ENCODE assay signal across 8 cellular contexts in genomic region chr7:87216701-87217508, GRCh38. TPM values are rescaled to one million over a fixed set of nuclear protein-coding genes. Genes with fewer than 3 reads are reported as not detected.
DNase-seq lines count a peak whose midpoint lies in the region; ATAC-seq and TF ChIP-seq lines count a peak whose summit lies in the region.

No MANE protein-coding gene starts in this region.

- DNase-seq in GM12865 (ENCODE audit: low read depth) (peak; percentile 93), NCI-H187 (lab: John Stamatoyannopoulos, UW) (no peak), GDM1 (lab: John Stamatoyannopoulos, UW) (no peak), aorta (no peak)
- DNase-seq in activated naive CD8-positive, alpha-beta T cell treated with anti-CD3 and anti-CD28 coated beads, Interleukin-2, amount 10 ng/mL, durations not matched to agents 7 days and 5 days, result no peak
- DNase-seq in stimulated activated CD8-positive, alpha-beta memory T cell treated with anti-CD3 and anti-CD28 coated beads, Interleukin-15, amount 100 ng/mL, for 48 hours (ENCODE audit: low read depth in 2 of 2), result peak; percentile 22 to 38

- H3K4me3 ChIP-seq in GM12865 (ENCODE audit: low read depth, low read length), result peak overlapping the region; percentile 91
- H3K4me3 ChIP-seq in aorta (ENCODE audit: low read length in 2 of 2), result no peak overlapping the region

- H3K27me3 Mint-ChIP-seq in activated naive CD8-positive, alpha-beta T cell treated with anti-CD3 and anti-CD28 coated beads, Interleukin-2, amount 10 ng/mL, durations not matched to agents 7 days and 5 days, result peaks cover 6% of the 10 kb centered on the region

- 79 to 84% methylated on average over 5 of the region's 5 CpGs for WGBS in aorta, 2 donors

- no peaks in the 10 kb centered on the region for H3K27me3 ChIP-seq in aorta (ENCODE audit: control insufficient read depth in 1 of 2, insufficient read depth in 2 of 2, low read length in 1 of 2)

- H3K36me3 ChIP-seq in aorta (ENCODE audit: control insufficient read depth in 1 of 2, insufficient read depth in 2 of 2, low read length in 1 of 2), result no peaks in the 10 kb centered on the region

- peaks cover 20% of the 10 kb centered on the region for H3K36me3 Mint-ChIP-seq in activated naive CD8-positive, alpha-beta T cell treated with anti-CD3 and anti-CD28 coated beads, Interleukin-2, amount 10 ng/mL, durations not matched to agents 7 days and 5 days

- no peaks in the 10 kb centered on the region for H3K9me3 ChIP-seq in aorta (ENCODE audit: control insufficient read depth, low read length)

- TF ChIP-seq CTCF in GM12865 (IDR thresholded peaks at IDR 0.05; ENCODE audit: insufficient read depth, low read depth, low read length, missing control alignments), result no peak

- no peak overlapping the region for H3K27ac ChIP-seq in aorta (ENCODE audit: low read depth in 1 of 2, low read length in 2 of 2)

- H3K4me1 ChIP-seq in aorta (ENCODE audit: control insufficient read depth in 1 of 2, insufficient read depth in 2 of 2, low read length in 2 of 2), result peaks cover 1 to 10% of the 10 kb centered on the region in 2 donors

- intact Hi-C loops in aorta (cut with DNase I), result loop anchor here in 1 of 2 donors (10.0 kb wide), 1 partner anchor 162 kb away; the partner anchor contains the start of gene ELAPOR2

- H3K9me3 Mint-ChIP-seq in activated naive CD8-positive, alpha-beta T cell treated with anti-CD3 and anti-CD28 coated beads, Interleukin-2, amount 10 ng/mL, durations not matched to agents 7 days and 5 days, result no peaks in the 10 kb centered on the region

- ATAC-seq in GM21367 (IDR thresholded peaks at IDR 0.05; ENCODE audit: unreplicated experiment), result peak; percentile 50
- ATAC-seq in HG03565 (IDR thresholded peaks at IDR 0.05; ENCODE audit: unreplicated experiment), result peak; percentile 64
- ATAC-seq in activated naive CD8-positive, alpha-beta T cell treated with anti-CD3 and anti-CD28 coated beads, Interleukin-2, amount 10 ng/mL, durations not matched to agents 7 days and 5 days (ENCODE audit: low read depth), result peak; percentile 28
- no peak for ATAC-seq in aorta (ENCODE audit: low FRiP score)

- peak overlapping the region; percentile 98 for H3K4me3 Mint-ChIP-seq in activated naive CD8-positive, alpha-beta T cell treated with anti-CD3 and anti-CD28 coated beads, Interleukin-2, amount 10 ng/mL, durations not matched to agents 7 days and 5 days

- peak overlapping the region; percentile 99 for H3K27ac Mint-ChIP-seq in activated naive CD8-positive, alpha-beta T cell treated with anti-CD3 and anti-CD28 coated beads, Interleukin-2, amount 10 ng/mL, durations not matched to agents 7 days and 5 days

- H3K4me1 Mint-ChIP-seq in activated naive CD8-positive, alpha-beta T cell treated with anti-CD3 and anti-CD28 coated beads, Interleukin-2, amount 10 ng/mL, durations not matched to agents 7 days and 5 days, result peaks cover 50% of the 10 kb centered on the region

- POLR2A ChIA-PET in activated naive CD8-positive, alpha-beta T cell treated with anti-CD3 and anti-CD28 coated beads, Interleukin-2, amount 10 ng/mL, durations not matched to agents 7 days and 5 days (lab: Charles Lee), result interaction anchor here (0.9 to 6.5 kb wide), 8 partner anchors 9 to 660 kb away, joined by 3 to 119 read pairs (median 4); partner anchors contain the start of genes DBF4, DMTF1 and SLC25A40

RNA-seq across cellular contexts. Expression of gene TMEM243, which starts 2.6 kb away (rescaled TPM):
- 10 to 100 TPM; 56.1 to 59.5 TPM for total RNA-seq in activated naive CD8-positive, alpha-beta T cell treated with anti-CD3 and anti-CD28 coated beads, Interleukin-2, amount 10 ng/mL, durations not matched to agents 7 days and 5 days
- 10 to 100 TPM; 25.3 to 37.7 TPM for total RNA-seq in aorta
- 10 to 100 TPM; 16.9 to 46.6 TPM for polyA plus RNA-seq in aorta

Comparison
In these comparisons a context has a peak if more than half of its experiments do, and no peak if none do; other contexts are left out.
1. DNase-seq: peak in GM12865 (single experiment) and stimulated activated CD8-positive, alpha-beta memory T cell treated with anti-CD3 and anti-CD28 coated beads, Interleukin-15, amount 100 ng/mL, for 48 hours (2 of 2); none in activated naive CD8-positive, alpha-beta T cell treated with anti-CD3 and anti-CD28 coated beads, Interleukin-2, amount 10 ng/mL, durations not matched to agents 7 days and 5 days (single experiment), NCI-H187 (0 of 2), GDM1 (single experiment) and aorta (0 of 2).